ENCODE assay signal across 9 cellular contexts in genomic region chr22:37427128-37427710, GRCh38. TPM values are rescaled to one million over a fixed set of nuclear protein-coding genes. Genes with fewer than 3 reads are reported as not detected.
A peak's percentile ranks its signal among the peaks of the same experiment; 100 is the strongest.
DNase-seq lines count a peak whose midpoint lies in the region; ATAC-seq, FAIRE-seq and TF ChIP-seq lines count a peak whose summit lies in the region.
"Had no signal": no experiment of that assay in that cellular context is flagged by ENCODE, and none has a peak within 500 bp of the region (broad histone marks: within the 10 kb centered on the region; RNA-seq: fewer than 3 reads in every experiment).

A gene with protein sequence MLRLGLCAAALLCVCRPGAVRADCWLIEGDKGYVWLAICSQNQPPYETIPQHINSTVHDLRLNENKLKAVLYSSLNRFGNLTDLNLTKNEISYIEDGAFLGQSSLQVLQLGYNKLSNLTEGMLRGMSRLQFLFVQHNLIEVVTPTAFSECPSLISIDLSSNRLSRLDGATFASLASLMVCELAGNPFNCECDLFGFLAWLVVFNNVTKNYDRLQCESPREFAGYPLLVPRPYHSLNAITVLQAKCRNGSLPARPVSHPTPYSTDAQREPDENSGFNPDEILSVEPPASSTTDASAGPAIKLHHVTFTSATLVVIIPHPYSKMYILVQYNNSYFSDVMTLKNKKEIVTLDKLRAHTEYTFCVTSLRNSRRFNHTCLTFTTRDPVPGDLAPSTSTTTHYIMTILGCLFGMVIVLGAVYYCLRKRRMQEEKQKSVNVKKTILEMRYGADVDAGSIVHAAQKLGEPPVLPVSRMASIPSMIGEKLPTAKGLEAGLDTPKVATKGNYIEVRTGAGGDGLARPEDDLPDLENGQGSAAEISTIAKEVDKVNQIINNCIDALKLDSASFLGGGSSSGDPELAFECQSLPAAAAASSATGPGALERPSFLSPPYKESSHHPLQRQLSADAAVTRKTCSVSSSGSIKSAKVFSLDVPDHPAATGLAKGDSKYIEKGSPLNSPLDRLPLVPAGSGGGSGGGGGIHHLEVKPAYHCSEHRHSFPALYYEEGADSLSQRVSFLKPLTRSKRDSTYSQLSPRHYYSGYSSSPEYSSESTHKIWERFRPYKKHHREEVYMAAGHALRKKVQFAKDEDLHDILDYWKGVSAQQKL (minus strand): TSS chr22:37427479. CDS start chr22:37375534, 51,945 bp downstream.

- DNase-seq in AG08396 (ENCODE audit: low spot score) (peak; percentile 54), NCI-H524 treated with DMSO at 0.1 percent for 48 hours (lab: John Stamatoyannopoulos, UW) (no peak), GM12892 (ENCODE audit: insufficient read length) (no peak)
- no peak for DNase-seq in effector memory CD8-positive, alpha-beta T cell
- DNase-seq: NCI-H526 treated with DMSO at 0.1 percent for 48 hours had no signal

- peak within 1 kb of the TSS in 3 of 4 donors; percentile 48 to 72 (median 65) for H3K4me3 Mint-ChIP-seq in IgD-negative memory B cell
- peak within 1 kb of the TSS; percentile 65 to 68 for H3K4me3 Mint-ChIP-seq in effector memory CD8-positive, alpha-beta T cell
- peak within 1 kb of the TSS; percentile 77 to 88 (median 81) for H3K4me3 Mint-ChIP-seq in nephron

- H3K4me1 Mint-ChIP-seq in IgD-negative memory B cell, result peaks cover 2 to 9% (median 4%) of the 10 kb centered on the region in 3 donors
- H3K4me1 Mint-ChIP-seq in effector memory CD8-positive, alpha-beta T cell (ENCODE audit: low read depth in 2 of 2), result peaks cover 8 to 22% of the 10 kb centered on the region in 2 donors
- peaks cover 30% of the 10 kb centered on the region for H3K4me1 Mint-ChIP-seq in nephron

- TF ChIP-seq CTCF in nephron (IDR thresholded peaks at IDR 0.05; ENCODE audit: unreplicated experiment in 3 of 3), result no peak

- ATAC-seq in effector memory CD8-positive, alpha-beta T cell (replicated peaks), result peak; percentile 37
- ATAC-seq in HG03378 (IDR thresholded peaks at IDR 0.05; ENCODE audit: unreplicated experiment) (no peak), HG03571 (IDR thresholded peaks at IDR 0.05; ENCODE audit: unreplicated experiment) (no peak)

- no peak within 1 kb of the TSS for H3K27ac Mint-ChIP-seq in IgD-negative memory B cell
- H3K27ac Mint-ChIP-seq in effector memory CD8-positive, alpha-beta T cell, result no peak within 1 kb of the TSS
- peak within 1 kb of the TSS in 1 of 3 experiments; percentile 31 for H3K27ac Mint-ChIP-seq in nephron

- H3K9me3 Mint-ChIP-seq in IgD-negative memory B cell (peaks cover 0 to 2% (median 0%) of the 10 kb centered on the region in 3 donors), nephron (no peaks in the 10 kb centered on the region)
- H3K9me3 Mint-ChIP-seq in effector memory CD8-positive, alpha-beta T cell, result no peaks in the 10 kb centered on the region

- no peak for FAIRE-seq in GM12892 (lab: Jason Lieb, UNC)

- H3K36me3 Mint-ChIP-seq in IgD-negative memory B cell (no peaks in the 10 kb centered on the region), nephron (ENCODE audit: low read depth) (no peaks in the 10 kb centered on the region)
- H3K36me3 Mint-ChIP-seq in effector memory CD8-positive, alpha-beta T cell (ENCODE audit: insufficient read depth), result peaks cover 3% of the 10 kb centered on the region

- TF ChIP-seq POLR2A in GM12892 (IDR thresholded peaks at IDR 0.05; ENCODE audit: low read depth, low read length), result no peak

- H3K27me3 Mint-ChIP-seq in IgD-negative memory B cell (peaks cover 61% of the 10 kb centered on the region), nephron (ENCODE audit: low read depth) (peaks cover 78% of the 10 kb centered on the region)
- H3K27me3 Mint-ChIP-seq in effector memory CD8-positive, alpha-beta T cell, result peaks cover 54 to 78% of the 10 kb centered on the region in 2 donors

RNA-seq across cellular contexts. Expression of the gene that starts here (rescaled TPM):
- polyA plus RNA-seq in IgD-negative memory B cell, result not detected
- polyA plus RNA-seq in GM12892 (2012; ENCODE audit: missing spikeins), result not detected
